ENCODE assay signal across 8 cellular contexts in the genomic region with DNA sequence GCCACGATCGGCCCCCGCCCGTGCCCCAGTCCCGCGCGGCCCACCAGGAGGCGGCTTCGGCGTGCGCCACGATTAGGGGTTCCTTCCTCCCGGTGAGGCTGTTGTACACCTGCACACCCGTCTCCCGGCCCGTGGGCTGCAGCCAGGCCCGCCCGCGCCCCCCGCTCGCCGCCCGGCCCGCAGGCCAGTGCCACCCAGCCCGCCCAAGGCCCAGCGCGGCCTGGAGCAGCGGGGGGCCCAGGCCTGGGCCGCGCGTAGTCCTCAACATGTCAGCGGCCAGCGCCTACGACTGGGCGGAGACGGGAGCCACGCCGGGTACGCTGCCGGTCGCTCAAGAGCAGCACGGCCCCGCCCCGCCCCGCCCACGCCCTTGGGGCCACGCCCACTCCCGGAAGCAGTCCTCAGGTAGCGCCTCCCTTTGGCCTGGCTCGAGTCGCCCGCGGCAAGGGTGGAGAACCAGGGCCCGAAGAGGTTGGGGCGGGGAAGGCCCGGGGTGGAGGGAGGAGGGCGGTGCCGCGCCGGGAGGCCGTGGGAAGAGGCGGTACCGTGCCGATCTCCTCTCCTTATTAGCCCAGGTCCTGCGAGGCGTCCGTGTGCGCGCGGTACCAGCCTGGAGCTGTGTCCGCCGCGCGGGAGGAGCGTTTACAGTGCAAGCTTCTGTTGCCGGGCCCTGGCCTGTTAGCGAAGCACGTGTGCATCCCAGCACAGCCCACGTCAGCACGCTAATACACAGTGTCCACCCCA. TPM values are rescaled to one million over a fixed set of nuclear protein-coding genes. Genes with fewer than 3 reads are reported as not detected.
DNase-seq lines count a peak whose midpoint lies in the region; ATAC-seq, FAIRE-seq and TF ChIP-seq lines count a peak whose summit lies in the region.

A gene with protein sequence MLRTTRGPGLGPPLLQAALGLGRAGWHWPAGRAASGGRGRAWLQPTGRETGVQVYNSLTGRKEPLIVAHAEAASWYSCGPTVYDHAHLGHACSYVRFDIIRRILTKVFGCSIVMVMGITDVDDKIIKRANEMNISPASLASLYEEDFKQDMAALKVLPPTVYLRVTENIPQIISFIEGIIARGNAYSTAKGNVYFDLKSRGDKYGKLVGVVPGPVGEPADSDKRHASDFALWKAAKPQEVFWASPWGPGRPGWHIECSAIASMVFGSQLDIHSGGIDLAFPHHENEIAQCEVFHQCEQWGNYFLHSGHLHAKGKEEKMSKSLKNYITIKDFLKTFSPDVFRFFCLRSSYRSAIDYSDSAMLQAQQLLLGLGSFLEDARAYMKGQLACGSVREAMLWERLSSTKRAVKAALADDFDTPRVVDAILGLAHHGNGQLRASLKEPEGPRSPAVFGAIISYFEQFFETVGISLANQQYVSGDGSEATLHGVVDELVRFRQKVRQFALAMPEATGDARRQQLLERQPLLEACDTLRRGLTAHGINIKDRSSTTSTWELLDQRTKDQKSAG (minus strand): TSS at position 291 of the 744 bp plus-strand sequence. CDS start 23 bp downstream, at position 268.

- FAIRE-seq in GM18507 (lab: Jason Lieb, UNC) = peak; percentile 93

- H3K9me3 Mint-ChIP-seq in T-helper 2 cell treated with Interferon-gamma antibody and Interleukin-4, amounts not matched to agents 5 μg/mL and 100 μg/mL, for 36 hours = no peaks in the 10 kb centered on the region

- peak; percentile 90 for ATAC-seq in HG02973 (IDR thresholded peaks at IDR 0.05; ENCODE audit: unreplicated experiment)

- TF ChIP-seq POLR2A in uterus (IDR thresholded peaks at IDR 0.05) = peak; percentile 47 to 80

- H3K36me3 Mint-ChIP-seq in T-helper 2 cell treated with Interferon-gamma antibody and Interleukin-4, amounts not matched to agents 5 μg/mL and 100 μg/mL, for 36 hours (ENCODE audit: low read depth) = peaks cover 14% of the 10 kb centered on the region

- H3K36me3 ChIP-seq in right atrium auricular region (no peaks in the 10 kb centered on the region), uterus (no peaks in the 10 kb centered on the region)

- H3K27me3 Mint-ChIP-seq in T-helper 2 cell treated with Interferon-gamma antibody and Interleukin-4, amounts not matched to agents 5 μg/mL and 100 μg/mL, for 36 hours (ENCODE audit: low read depth) = no peaks in the 10 kb centered on the region

- H3K4me1 Mint-ChIP-seq in T-helper 2 cell treated with Interferon-gamma antibody and Interleukin-4, amounts not matched to agents 5 μg/mL and 100 μg/mL, for 36 hours (ENCODE audit: low read depth) = peaks cover 29% of the 10 kb centered on the region

- H3K27ac ChIP-seq in right atrium auricular region = peak within 1 kb of the TSS; percentile 68 to 79
- peak within 1 kb of the TSS; percentile 73 to 82 for H3K27ac ChIP-seq in uterus

- no peaks in the 10 kb centered on the region for H3K27me3 ChIP-seq in right atrium auricular region
- H3K27me3 ChIP-seq in uterus = no peaks in the 10 kb centered on the region

- H3K4me1 ChIP-seq in right atrium auricular region = peaks cover 0 to 30% of the 10 kb centered on the region in 2 donors
- peaks cover 3 to 7% of the 10 kb centered on the region in 2 donors for H3K4me1 ChIP-seq in uterus

- peak within 1 kb of the TSS; percentile 90 for H3K4me3 Mint-ChIP-seq in T-helper 2 cell treated with Interferon-gamma antibody and Interleukin-4, amounts not matched to agents 5 μg/mL and 100 μg/mL, for 36 hours

- DNase-seq in GM18507 (ENCODE audit: extremely low spot score, insufficient read length, low read depth) (peak; percentile 96), NCI-H2029 (lab: John Stamatoyannopoulos, UW) (peak; percentile 99), anterior cingulate cortex (lab: John Stamatoyannopoulos, UW) (peak; percentile 50 to 93 (median 88)), right atrium auricular region (ENCODE audit: low spot score) (peak; percentile 96), putamen (ENCODE audit: low spot score) (peak; percentile 93), uterus (peak; percentile 96 to 97)
- DNase-seq in T-helper 2 cell treated with Interferon-gamma antibody and Interleukin-4, amounts not matched to agents 5 μg/mL and 100 μg/mL, for 36 hours (ENCODE audit: low spot score) = peak; percentile 90

- H3K4me3 ChIP-seq in right atrium auricular region (peak within 1 kb of the TSS; percentile 58 to 68), uterus (peak within 1 kb of the TSS; percentile 69 to 71)

- no peaks in the 10 kb centered on the region for H3K9me3 ChIP-seq in right atrium auricular region
- no peaks in the 10 kb centered on the region for H3K9me3 ChIP-seq in uterus

- intact Hi-C loops in uterus (cut with DNase I; ENCODE audit: low total_unique reads) = no loop called here

- peak within 1 kb of the TSS; percentile 89 for H3K27ac Mint-ChIP-seq in T-helper 2 cell treated with Interferon-gamma antibody and Interleukin-4, amounts not matched to agents 5 μg/mL and 100 μg/mL, for 36 hours

- TF ChIP-seq CTCF in right atrium auricular region (IDR thresholded peaks at IDR 0.05) = peak in 1 of 2 donors; percentile 23
- peak in 1 of 4 experiments; percentile 18 for TF ChIP-seq CTCF in uterus (IDR thresholded peaks at IDR 0.05)

RNA-seq across cellular contexts. Expression of the gene that starts here (rescaled TPM):
- total RNA-seq in right atrium auricular region (10 to 100 TPM; 28.5 to 30.7 TPM), uterus (100 to 1,000 TPM in 1 of 4 donors, 10 to 100 TPM in 3; 27.4 to 229 (median 53.8) TPM)

Comparison
In these comparisons a context has a peak if more than half of its experiments do, and no peak if none do; other contexts are left out.
1. Peak in every context shown above with its lines: DNase-seq, ATAC-seq, H3K4me3 ChIP-seq and H3K27ac ChIP-seq.